15 cellular contexts compared by ENCODE assay signal in the genomic region with DNA sequence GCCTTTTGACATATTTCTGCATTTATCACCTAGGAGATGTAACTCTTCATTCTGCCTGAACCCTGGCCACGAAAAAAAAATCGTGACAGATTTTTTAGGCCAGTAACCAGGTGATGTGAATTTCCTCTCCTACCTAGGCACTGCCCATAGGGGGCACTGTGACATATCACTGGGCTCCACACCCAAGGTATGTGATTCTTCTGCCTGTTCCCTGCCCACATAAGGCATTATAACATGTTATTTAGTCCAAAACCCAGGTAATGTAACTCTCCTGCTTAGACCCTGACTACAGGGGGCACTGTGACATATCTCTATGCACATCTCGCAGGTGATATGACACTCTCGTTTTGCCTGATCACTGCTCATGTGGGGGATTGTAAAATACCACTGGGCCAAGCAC. TPM values are rescaled to one million over a fixed set of nuclear protein-coding genes. Genes with fewer than 3 reads are reported as not detected.
A peak's percentile ranks its signal among the peaks of the same experiment; 100 is the strongest.
DNase-seq lines count a peak whose midpoint lies in the region; ATAC-seq and TF ChIP-seq lines count a peak whose summit lies in the region.
"Had no signal": no experiment of that assay in that cellular context is flagged by ENCODE, and none has a peak within 500 bp of the region (broad histone marks: within the 10 kb centered on the region; RNA-seq: fewer than 3 reads in every experiment).

No MANE protein-coding gene starts in this region.

- no peaks in the 10 kb centered on the region for H3K27me3 ChIP-seq in HCT116 (ENCODE audit: insufficient read depth, low read length)
- H3K27me3 ChIP-seq in SJCRH30, result no peaks in the 10 kb centered on the region

- no peak overlapping the region for H3K4me3 Mint-ChIP-seq in mesothelial cell of epicardium

- no peak overlapping the region for H3K27ac ChIP-seq in HCT116 (ENCODE audit: low read depth, low read length)
- no peak overlapping the region for H3K27ac ChIP-seq in SJCRH30
- H3K27ac ChIP-seq: thoracic aorta had no signal

- H3K9me3 ChIP-seq in HCT116 (ENCODE audit: control insufficient read depth in 1 of 2, insufficient read depth in 1 of 2, low read depth in 1 of 2, low read length in 2 of 2), result no peaks in the 10 kb centered on the region
- peaks cover 4% of the 10 kb centered on the region; the same call in 1 of the 2 replicates for H3K9me3 ChIP-seq in SJCRH30 (replicated peaks)
- H3K9me3 ChIP-seq: thoracic aorta had no signal

- no peak overlapping the region for H3K4me2 ChIP-seq in HCT116 (ENCODE audit: low read length)

- H3K4me1 ChIP-seq in HCT116 (ENCODE audit: control insufficient read depth in 1 of 2, insufficient read depth in 2 of 2, low read length in 2 of 2) (no peaks in the 10 kb centered on the region), SJCRH30 (no peaks in the 10 kb centered on the region)

- BruUV-seq in HCT116 (replicated peaks; lab: Mats Ljungman, UMichigan), result no TSS peak

- H3K27ac Mint-ChIP-seq in mesothelial cell of epicardium, result no peak overlapping the region

- H3K9me2 ChIP-seq in HCT116 (ENCODE audit: insufficient read depth), result no peaks in the 10 kb centered on the region

- H3K4me3 ChIP-seq in HCT116 (replicated peaks in 1 of 2; ENCODE audit: low read depth in 1 of 2, low read length in 2 of 2) (no peak overlapping the region), SJCRH30 (no peak overlapping the region)
- H3K4me3 ChIP-seq: skin epidermis, thoracic aorta had no signal

- H3K36me3 ChIP-seq in HCT116 (ENCODE audit: control insufficient read depth in 1 of 2, insufficient read depth in 2 of 2, low read length in 2 of 2) (no peaks in the 10 kb centered on the region), SJCRH30 (no peaks in the 10 kb centered on the region)
- H3K36me3 ChIP-seq: thoracic aorta had no signal

- no peaks in the 10 kb centered on the region for H3K27me3 Mint-ChIP-seq in mesothelial cell of epicardium (ENCODE audit: low read depth)

- H2AFZ ChIP-seq in HCT116 (ENCODE audit: low read depth, low read length, poor library complexity, severe bottlenecking), result no peak overlapping the region

- H4K20me1 ChIP-seq in HCT116 (ENCODE audit: insufficient read depth), result no peaks in the 10 kb centered on the region

- H3K9ac ChIP-seq in HCT116 (ENCODE audit: low read length), result no peak overlapping the region

- DNase-seq in NCI-H748 (lab: John Stamatoyannopoulos, UW; ENCODE audit: unreplicated experiment) (peak; percentile 13), NCI-H748 treated with DMSO at 0.1 percent for 48 hours (lab: John Stamatoyannopoulos, UW) (no peak), HCT116 (ENCODE audit: low read depth, low spot score) (no peak), SJCRH30 (peak; percentile 8 to 35), mesothelial cell of epicardium (ENCODE audit: low spot score in 2 of 2, unreplicated experiment in 2 of 2) (no peak), left lobe of liver (ENCODE audit: low spot score) (no peak)
- DNase-seq: amygdala, cortex of kidney, NCI-H1417 treated with DMSO at 0.1 percent for 48 hours, nucleus accumbens, SHP77 had no signal

- intact Hi-C loops in HCT116 (cut with micrococcal nuclease), result no loop called here

- ATAC-seq in HCT116 (no peak), GM21576 (IDR thresholded peaks at IDR 0.05; ENCODE audit: unreplicated experiment) (no peak), left lobe of liver (no peak), GM19463 (IDR thresholded peaks at IDR 0.05; ENCODE audit: unreplicated experiment) (no peak)

- CTCF ChIA-PET in HCT116 (lab: Charles Lee), result no interaction called here

- no peaks in the 10 kb centered on the region for H3K4me1 Mint-ChIP-seq in mesothelial cell of epicardium

- H3K36me3 Mint-ChIP-seq in mesothelial cell of epicardium, result no peaks in the 10 kb centered on the region

- peak; percentile 25; the same call in 1 of the 2 replicates for TF ChIP-seq RAD21 in HCT116 (IDR thresholded peaks at IDR 0.05; ENCODE audit: low read depth)

- H3K79me2 ChIP-seq in HCT116 (ENCODE audit: insufficient read depth, low read length), result no peaks in the 10 kb centered on the region

- RAD21 ChIA-PET in HCT116 (lab: Charles Lee; ENCODE audit: low non-redundant PET in 1 of 2, low total read pairs in 2 of 2, uncharacterized antibody in 2 of 2, unreplicated experiment in 2 of 2), result no interaction called here

- peaks cover 55% of the 10 kb centered on the region for H3K9me3 Mint-ChIP-seq in mesothelial cell of epicardium

- POLR2A ChIA-PET in HCT116 (lab: Charles Lee), result no interaction called here

- no peak for TF ChIP-seq POLR2A in HCT116 (IDR thresholded peaks at IDR 0.05; ENCODE audit: borderline replicate concordance, extremely low read depth, insufficient read depth, insufficient read length)

- peak in 2 of 3 experiments; percentile 41 to 51; a peak in 4 of 6 replicates for TF ChIP-seq CTCF in HCT116 (IDR thresholded peaks at IDR 0.05 in 2 of 3, conservative IDR thresholded peaks at IDR 0.05 in 1 of 3; ENCODE audit: borderline replicate concordance in 1 of 3, insufficient read depth in 1 of 3, low read depth in 2 of 3, low read length in 2 of 3)
- TF ChIP-seq CTCF in mesothelial cell of epicardium (IDR thresholded peaks at IDR 0.05; ENCODE audit: unreplicated experiment), result peak; percentile 35

TF ChIP-seq in HCT116, 20 proteins besides CTCF, POLR2A, EP300 and RAD21:
- TF ChIP-seq YY1 (IDR thresholded peaks at IDR 0.05; ENCODE audit: extremely low read depth, insufficient replicate concordance, low read depth, low read length) (no peak), TCF7L2 (IDR thresholded peaks at IDR 0.05; ENCODE audit: borderline replicate concordance, extremely low read depth, insufficient read depth, insufficient read length) (no peak), ZFX (IDR thresholded peaks at IDR 0.05) (no peak), MAX (IDR thresholded peaks at IDR 0.05) (no peak), SIN3A (IDR thresholded peaks at IDR 0.05; ENCODE audit: low read depth) (no peak), POLR2AphosphoS5 (IDR thresholded peaks at IDR 0.05; ENCODE audit: low read depth, low read length) (no peak), EZH2phosphoT487 (IDR thresholded peaks at IDR 0.05; ENCODE audit: borderline replicate concordance) (no peak), FOSL1 (IDR thresholded peaks at IDR 0.05; ENCODE audit: low read depth) (no peak), CEBPB (IDR thresholded peaks at IDR 0.05; ENCODE audit: low read depth) (no peak)
TF ChIP-seq in HCT116: peak in this region for 0.

RNA-seq across cellular contexts. Expression of gene ZNF107, which starts 29.5 kb away (rescaled TPM):
- total RNA-seq in HCT116 (2021; ENCODE audit: unreplicated experiment) (6.2 TPM), mesothelial cell of epicardium (9.9 to 11.7 TPM (median 10.3 TPM) in 3 replicates), left lobe of liver (0.70 TPM)
- 1.3 and 1.7 TPM in 2 replicates for polyA plus RNA-seq in HCT116 (2012)
- 17.3 and 21.4 TPM in 2 replicates for total RNA-seq in SJCRH30 (2014; rRNA removed; shearing (Covaris generic))

Comparison
In these comparisons a context has a peak if more than half of its experiments do, and no peak if none do; other contexts are left out.
1. DNase-seq: peak in NCI-H748 (single experiment) and SJCRH30 (2 of 2); none in NCI-H748 treated with DMSO at 0.1 percent for 48 hours (single experiment), HCT116 (single experiment), mesothelial cell of epicardium (0 of 2) and left lobe of liver (single experiment).